15 cellular contexts compared by ENCODE assay signal in genomic region chr5:134122530-134122929, GRCh38. TPM values are rescaled to one million over a fixed set of nuclear protein-coding genes. Genes with fewer than 3 reads are reported as not detected.
A peak's percentile ranks its signal among the peaks of the same experiment; 100 is the strongest.
DNase-seq lines count a peak whose midpoint lies in the region; ATAC-seq lines count a peak whose summit lies in the region.
"Had no signal": no experiment of that assay in that cellular context is flagged by ENCODE, and none has a peak within 500 bp of the region (broad histone marks: within the 10 kb centered on the region; RNA-seq: fewer than 3 reads in every experiment).

No MANE protein-coding gene starts in this region.

- H3K27me3 Mint-ChIP-seq in activated CD4-positive, alpha-beta T cell treated with anti-CD3 and anti-CD28 coated beads for 36 hours = no peaks in the 10 kb centered on the region
- H3K27me3 Mint-ChIP-seq in T-helper 2 cell treated with Interferon-gamma antibody and Interleukin-4, amounts not matched to agents 5 μg/mL and 100 μg/mL, for 36 hours (ENCODE audit: low read depth) = peaks cover 38% of the 10 kb centered on the region
- no peaks in the 10 kb centered on the region for H3K27me3 Mint-ChIP-seq in activated naive CD8-positive, alpha-beta T cell treated with anti-CD3 and anti-CD28 coated beads, Interleukin-2, amount 10 ng/mL, durations not matched to agents 7 days and 5 days
- no peaks in the 10 kb centered on the region for H3K27me3 Mint-ChIP-seq in stimulated activated memory B cell treated with anti-CD40 and anti-IgM and Interleukin-4, amounts not matched to agents 10 μg/mL and 1 μg/mL and 100 μg/mL, for 72 hours

- CTCF ChIA-PET in activated CD4-positive, alpha-beta T cell treated with anti-CD3 and anti-CD28 coated beads for 36 hours (lab: Charles Lee) = interaction anchor here (2.6 to 8.5 kb wide), 3 partner anchors 17 to 22 kb away, joined by 18 to 73 read pairs (median 37); no protein-coding TSS in a partner anchor

- H3K4me1 Mint-ChIP-seq in activated CD4-positive, alpha-beta T cell treated with anti-CD3 and anti-CD28 coated beads for 36 hours = peaks cover 96% of the 10 kb centered on the region
- peaks cover 15% of the 10 kb centered on the region for H3K4me1 Mint-ChIP-seq in T-helper 2 cell treated with Interferon-gamma antibody and Interleukin-4, amounts not matched to agents 5 μg/mL and 100 μg/mL, for 36 hours (ENCODE audit: low read depth)
- peaks cover 82% of the 10 kb centered on the region for H3K4me1 Mint-ChIP-seq in activated naive CD8-positive, alpha-beta T cell treated with anti-CD3 and anti-CD28 coated beads, Interleukin-2, amount 10 ng/mL, durations not matched to agents 7 days and 5 days
- H3K4me1 Mint-ChIP-seq in stimulated activated memory B cell treated with anti-CD40 and anti-IgM and Interleukin-4, amounts not matched to agents 10 μg/mL and 1 μg/mL and 100 μg/mL, for 72 hours = peaks cover 91% of the 10 kb centered on the region

- H3K4me3 Mint-ChIP-seq in activated CD4-positive, alpha-beta T cell treated with anti-CD3 and anti-CD28 coated beads for 36 hours = peak overlapping the region; percentile 41
- peak overlapping the region; percentile 26 for H3K4me3 Mint-ChIP-seq in T-helper 2 cell treated with Interferon-gamma antibody and Interleukin-4, amounts not matched to agents 5 μg/mL and 100 μg/mL, for 36 hours
- H3K4me3 Mint-ChIP-seq in activated naive CD8-positive, alpha-beta T cell treated with anti-CD3 and anti-CD28 coated beads, Interleukin-2, amount 10 ng/mL, durations not matched to agents 7 days and 5 days = peak overlapping the region; percentile 73
- no peak overlapping the region for H3K4me3 Mint-ChIP-seq in stimulated activated memory B cell treated with anti-CD40 and anti-IgM and Interleukin-4, amounts not matched to agents 10 μg/mL and 1 μg/mL and 100 μg/mL, for 72 hours

- peaks cover 63% of the 10 kb centered on the region for H3K36me3 Mint-ChIP-seq in activated CD4-positive, alpha-beta T cell treated with anti-CD3 and anti-CD28 coated beads for 36 hours (ENCODE audit: low read depth)
- peaks cover 31% of the 10 kb centered on the region for H3K36me3 Mint-ChIP-seq in T-helper 2 cell treated with Interferon-gamma antibody and Interleukin-4, amounts not matched to agents 5 μg/mL and 100 μg/mL, for 36 hours (ENCODE audit: low read depth)
- H3K36me3 Mint-ChIP-seq in activated naive CD8-positive, alpha-beta T cell treated with anti-CD3 and anti-CD28 coated beads, Interleukin-2, amount 10 ng/mL, durations not matched to agents 7 days and 5 days = peaks cover 34% of the 10 kb centered on the region
- H3K36me3 Mint-ChIP-seq in stimulated activated memory B cell treated with anti-CD40 and anti-IgM and Interleukin-4, amounts not matched to agents 10 μg/mL and 1 μg/mL and 100 μg/mL, for 72 hours = peaks cover 20% of the 10 kb centered on the region

- DNase-seq in activated CD4-positive, alpha-beta T cell treated with anti-CD3 and anti-CD28 coated beads for 36 hours = no peak
- DNase-seq in activated CD4-positive, alpha-beta T cell treated with anti-CD3 and anti-CD28 coated beads for 48 hours = no peak
- DNase-seq in T-helper 2 cell treated with Interferon-gamma antibody and Interleukin-4, amounts not matched to agents 5 μg/mL and 100 μg/mL, for 36 hours (ENCODE audit: low spot score) = no peak
- peak; percentile 63 for DNase-seq in activated naive CD8-positive, alpha-beta T cell treated with anti-CD3 and anti-CD28 coated beads, Interleukin-2, amount 10 ng/mL, durations not matched to agents 7 days and 5 days
- DNase-seq in COLO829 (ENCODE audit: low spot score) (no peak), NCI-H2107 (lab: John Stamatoyannopoulos, UW) (no peak)
- DNase-seq: cerebellar nuclear complex, EL, hypothalamus, NCI-H2227 treated with DMSO at 0.1 percent for 48 hours, T1000, uterus had no signal

- ATAC-seq in activated CD4-positive, alpha-beta T cell treated with anti-CD3 and anti-CD28 coated beads for 36 hours = peak; percentile 9
- peak; percentile 67 for ATAC-seq in activated naive CD8-positive, alpha-beta T cell treated with anti-CD3 and anti-CD28 coated beads, Interleukin-2, amount 10 ng/mL, durations not matched to agents 7 days and 5 days (ENCODE audit: low read depth)
- peak; percentile 69 for ATAC-seq in stimulated activated memory B cell treated with anti-CD40 and anti-IgM and Interleukin-4, amounts not matched to agents 10 μg/mL and 1 μg/mL and 100 μg/mL, for 72 hours
- ATAC-seq in GM18502 (IDR thresholded peaks at IDR 0.05; ENCODE audit: poor library complexity, unreplicated experiment) = no peak

- peak overlapping the region; percentile 91 for H3K27ac Mint-ChIP-seq in activated CD4-positive, alpha-beta T cell treated with anti-CD3 and anti-CD28 coated beads for 36 hours
- H3K27ac Mint-ChIP-seq in T-helper 2 cell treated with Interferon-gamma antibody and Interleukin-4, amounts not matched to agents 5 μg/mL and 100 μg/mL, for 36 hours = no peak overlapping the region
- H3K27ac Mint-ChIP-seq in activated naive CD8-positive, alpha-beta T cell treated with anti-CD3 and anti-CD28 coated beads, Interleukin-2, amount 10 ng/mL, durations not matched to agents 7 days and 5 days = peak overlapping the region; percentile 89
- peak overlapping the region; percentile 86 for H3K27ac Mint-ChIP-seq in stimulated activated memory B cell treated with anti-CD40 and anti-IgM and Interleukin-4, amounts not matched to agents 10 μg/mL and 1 μg/mL and 100 μg/mL, for 72 hours
- H3K27ac Mint-ChIP-seq: activated T-helper 2 cell treated with anti-CD3 and anti-CD28 coated beads, Interferon-gamma antibody, Interleukin-2, Interleukin-4, amounts not matched to agents 10 μg/mL and 5 μg/mL and 100 μg/mL, durations not matched to agents 14 hours and 24 hours and 36 hours had no signal

- intact Hi-C loops in activated CD4-positive, alpha-beta T cell treated with anti-CD3 and anti-CD28 coated beads for 36 hours (cut with DNase I, micrococcal nuclease) = no loop called here

- no peaks in the 10 kb centered on the region for H3K9me3 Mint-ChIP-seq in activated CD4-positive, alpha-beta T cell treated with anti-CD3 and anti-CD28 coated beads for 36 hours (ENCODE audit: low read depth)
- H3K9me3 Mint-ChIP-seq in T-helper 2 cell treated with Interferon-gamma antibody and Interleukin-4, amounts not matched to agents 5 μg/mL and 100 μg/mL, for 36 hours = no peaks in the 10 kb centered on the region
- H3K9me3 Mint-ChIP-seq in activated naive CD8-positive, alpha-beta T cell treated with anti-CD3 and anti-CD28 coated beads, Interleukin-2, amount 10 ng/mL, durations not matched to agents 7 days and 5 days = no peaks in the 10 kb centered on the region
- no peaks in the 10 kb centered on the region for H3K9me3 Mint-ChIP-seq in stimulated activated memory B cell treated with anti-CD40 and anti-IgM and Interleukin-4, amounts not matched to agents 10 μg/mL and 1 μg/mL and 100 μg/mL, for 72 hours
- H3K9me3 Mint-ChIP-seq: activated T-helper 2 cell treated with anti-CD3 and anti-CD28 coated beads, Interferon-gamma antibody, Interleukin-2, Interleukin-4, amounts not matched to agents 10 μg/mL and 5 μg/mL and 100 μg/mL, durations not matched to agents 14 hours and 24 hours and 36 hours had no signal

- POLR2A ChIA-PET in activated CD4-positive, alpha-beta T cell treated with anti-CD3 and anti-CD28 coated beads for 36 hours (lab: Charles Lee) = no interaction called here
- POLR2A ChIA-PET in activated naive CD8-positive, alpha-beta T cell treated with anti-CD3 and anti-CD28 coated beads, Interleukin-2, amount 10 ng/mL, durations not matched to agents 7 days and 5 days (lab: Charles Lee) = interaction anchor here (1.4 to 10.9 kb wide), 4 partner anchors 7 to 22 kb away, joined by 5 to 174 read pairs (median 19); partner anchors contain the start of gene TCF7

RNA-seq across cellular contexts. Expression of gene TCF7, which starts 8.0 kb away (rescaled TPM):
- total RNA-seq in activated CD4-positive, alpha-beta T cell treated with anti-CD3 and anti-CD28 coated beads for 36 hours = 100 to 1,000 TPM in 1 of 2 experiments, 10 to 100 TPM in 1; 94.8 to 117 TPM
- total RNA-seq in activated naive CD8-positive, alpha-beta T cell treated with anti-CD3 and anti-CD28 coated beads, Interleukin-2, amount 10 ng/mL, durations not matched to agents 7 days and 5 days = 100 to 1,000 TPM; 283 to 315 TPM

RNA-seq across cellular contexts. Expression of gene SKP1, which starts 54.2 kb away (rescaled TPM):
- total RNA-seq in activated CD4-positive, alpha-beta T cell treated with anti-CD3 and anti-CD28 coated beads for 36 hours = 100 to 1,000 TPM; 218 to 265 TPM
- 100 to 1,000 TPM; 193 to 206 TPM for total RNA-seq in activated naive CD8-positive, alpha-beta T cell treated with anti-CD3 and anti-CD28 coated beads, Interleukin-2, amount 10 ng/mL, durations not matched to agents 7 days and 5 days
